Comparison of ENCODE assay signal across 9 cellular contexts in genomic region chr2:73690372-73691088, GRCh38. TPM values are rescaled to one million over a fixed set of nuclear protein-coding genes. Genes with fewer than 3 reads are reported as not detected.
DNase-seq lines count a peak whose midpoint lies in the region; ATAC-seq and TF ChIP-seq lines count a peak whose summit lies in the region.
"Not testable (repeated sequence)": the region's sequence is repeated elsewhere in the genome, so short reads cannot be mapped to it uniquely, and the experiment has no call there.
"Had no signal": no experiment of that assay in that cellular context is flagged by ENCODE, and none has a peak within 500 bp of the region (broad histone marks: within the 10 kb centered on the region; RNA-seq: fewer than 3 reads in every experiment).

No MANE protein-coding gene starts in this region.

- H3K9me3 Mint-ChIP-seq in activated CD4-positive, alpha-beta T cell treated with anti-CD3 and anti-CD28 coated beads for 36 hours (ENCODE audit: low read depth): not testable (repeated sequence)

- not testable (repeated sequence) for H3K4me1 ChIP-seq in spleen

- DNase-seq in CD1c-positive myeloid dendritic cell (ENCODE audit: extremely low spot score): peak; percentile 29
- DNase-seq in NCI-H774 (lab: John Stamatoyannopoulos, UW): peak; percentile 9
- peak; percentile 45 for DNase-seq in activated CD4-positive, alpha-beta T cell treated with anti-CD3 and anti-CD28 coated beads for 36 hours
- peak; percentile 63 for DNase-seq in dermis blood vessel endothelial cell
- peak; percentile 28 for DNase-seq in left kidney (ENCODE audit: low read depth, low spot score)
- not testable (repeated sequence) for DNase-seq in spleen

- H3K27ac Mint-ChIP-seq in activated CD4-positive, alpha-beta T cell treated with anti-CD3 and anti-CD28 coated beads for 36 hours: not testable (repeated sequence)

- TF ChIP-seq CTCF in spleen (IDR thresholded peaks at IDR 0.05 in 8 of 11, conservative IDR thresholded peaks at IDR 0.05 in 3 of 11): peak in 8 of 11 experiments; percentile 11 to 70 (median 52)

- H3K27ac ChIP-seq in spleen: not testable (repeated sequence)

- TF ChIP-seq POLR2A in spleen (IDR thresholded peaks at IDR 0.05): not testable (repeated sequence)

- intact Hi-C loops in activated CD4-positive, alpha-beta T cell treated with anti-CD3 and anti-CD28 coated beads for 36 hours (cut with DNase I, micrococcal nuclease); spleen (cut with DNase I; ENCODE audit: low total_unique reads): not testable (repeated sequence)

- not testable (repeated sequence) for H3K4me1 Mint-ChIP-seq in activated CD4-positive, alpha-beta T cell treated with anti-CD3 and anti-CD28 coated beads for 36 hours

- peaks cover 0 to 11% (median 3%) of the 10 kb centered on the region in 8 donors for H3K9me3 ChIP-seq in spleen

- ATAC-seq in GM19324 (IDR thresholded peaks at IDR 0.05; ENCODE audit: low FRiP score, unreplicated experiment): peak; percentile 60
- ATAC-seq in HG03460 (IDR thresholded peaks at IDR 0.05; ENCODE audit: unreplicated experiment): peak; percentile 54
- peak; percentile 90 for ATAC-seq in activated CD4-positive, alpha-beta T cell treated with anti-CD3 and anti-CD28 coated beads for 36 hours

- H3K27me3 Mint-ChIP-seq in activated CD4-positive, alpha-beta T cell treated with anti-CD3 and anti-CD28 coated beads for 36 hours: not testable (repeated sequence)

- CTCF ChIA-PET in activated CD4-positive, alpha-beta T cell treated with anti-CD3 and anti-CD28 coated beads for 36 hours (lab: Charles Lee): interaction anchor here (0.6 to 2.5 kb wide), 5 partner anchors 10 to 41 kb away, joined by 3 to 15 read pairs (median 6); no protein-coding TSS in a partner anchor

- H3K4me3 ChIP-seq in spleen: not testable (repeated sequence)

- WGBS in spleen, 5 donors: 21 to 57% (median 52%) methylated on average over 2 to 4 of the region's 4 CpGs

- POLR2A ChIA-PET in activated CD4-positive, alpha-beta T cell treated with anti-CD3 and anti-CD28 coated beads for 36 hours (lab: Charles Lee): interaction anchor here (0.7 kb wide), 1 partner anchor 15 kb away, joined by 4 read pairs; no protein-coding TSS in a partner anchor

- H3K27me3 ChIP-seq in spleen (replicated peaks in 1 of 7): not testable (repeated sequence)

- not testable (repeated sequence) for H3K36me3 Mint-ChIP-seq in activated CD4-positive, alpha-beta T cell treated with anti-CD3 and anti-CD28 coated beads for 36 hours (ENCODE audit: low read depth)

- H3K4me3 Mint-ChIP-seq in activated CD4-positive, alpha-beta T cell treated with anti-CD3 and anti-CD28 coated beads for 36 hours: not testable (repeated sequence)

- not testable (repeated sequence) for H3K36me3 ChIP-seq in spleen

RNA-seq across cellular contexts. Expression of gene TPRKB, which starts 46.6 kb away (rescaled TPM):
- 10 to 100 TPM; 23.3 to 35.3 TPM for total RNA-seq in activated CD4-positive, alpha-beta T cell treated with anti-CD3 and anti-CD28 coated beads for 36 hours
- 29.8 and 45.9 TPM in 2 replicates for total RNA-seq in dermis blood vessel endothelial cell
- total RNA-seq in spleen: 10 to 100 TPM; 15.0 to 36.8 (median 22.4) TPM
- polyA plus RNA-seq in spleen: 10 to 100 TPM; 47.7 to 63.3 (median 55.3) TPM

RNA-seq across cellular contexts. Expression of gene NAT8, which starts 48.3 kb away (rescaled TPM):
- not detected for total RNA-seq in activated CD4-positive, alpha-beta T cell treated with anti-CD3 and anti-CD28 coated beads for 36 hours
- total RNA-seq in dermis blood vessel endothelial cell (not detected in 2 replicates), spleen (under 1 TPM in 3 of 7 donors, not detected in 4; 0.66 to 0.88 (median 0.85) TPM)
- polyA plus RNA-seq in spleen: under 1 TPM in 2 of 3 donors, not detected in 1; 0.14 to 0.19 TPM
- total RNA-seq: gastroesophageal sphincter had no signal
